ENCODE assay signal across 10 cellular contexts in the genomic region with DNA sequence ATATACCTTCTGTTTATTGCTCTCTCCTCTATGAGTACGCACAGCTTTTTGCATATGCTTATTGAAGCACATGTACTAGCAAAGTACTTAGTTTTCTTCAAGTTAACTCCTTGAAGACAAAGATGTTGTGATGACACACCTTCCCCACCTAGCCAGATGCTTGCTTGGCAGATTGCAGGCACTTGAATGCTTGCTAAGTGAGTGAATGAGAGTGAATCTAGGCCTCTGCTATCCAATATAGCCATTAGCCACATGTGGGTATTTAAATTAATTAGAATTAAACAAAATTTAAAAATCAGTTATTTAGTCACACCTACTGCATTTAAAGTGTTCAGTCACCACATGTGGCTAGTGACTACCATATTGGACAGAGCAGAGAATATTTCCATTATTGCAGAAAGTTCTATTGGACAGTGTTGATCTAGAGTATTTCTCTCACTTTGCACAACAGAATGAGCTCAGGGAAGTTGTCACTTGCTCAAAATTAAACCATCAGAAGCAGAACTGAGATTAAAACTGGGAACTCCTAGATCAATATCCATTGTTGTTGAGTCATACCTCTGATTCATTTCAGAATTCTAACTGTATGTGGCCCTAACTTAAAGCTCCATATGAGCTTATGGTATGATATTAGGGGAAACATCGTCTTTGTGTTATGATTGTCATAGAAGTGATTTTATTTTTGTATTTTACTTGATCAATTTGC. TPM values are rescaled to one million over a fixed set of nuclear protein-coding genes. Genes with fewer than 3 reads are reported as not detected.
DNase-seq lines count a peak whose midpoint lies in the region; ATAC-seq lines count a peak whose summit lies in the region.
"Had no signal": no experiment of that assay in that cellular context is flagged by ENCODE, and none has a peak within 500 bp of the region (broad histone marks: within the 10 kb centered on the region; RNA-seq: fewer than 3 reads in every experiment).

No MANE protein-coding gene starts in this region.

- H3K27me3 Mint-ChIP-seq in naive thymus-derived CD4-positive, alpha-beta T cell: peaks cover 0 to 39% (median 0%) of the 10 kb centered on the region in 5 donors
- H3K27me3 Mint-ChIP-seq: IgD-negative memory B cell had no signal

- intact Hi-C loops in naive thymus-derived CD4-positive, alpha-beta T cell (cut with micrococcal nuclease): no loop called here

- H3K36me3 ChIP-seq in naive thymus-derived CD4-positive, alpha-beta T cell (ENCODE audit: control insufficient read depth in 2 of 3, insufficient read depth in 3 of 3, low read length in 3 of 3): no peaks in the 10 kb centered on the region
- H3K36me3 ChIP-seq: right lobe of liver had no signal

- CTCF ChIA-PET in naive thymus-derived CD4-positive, alpha-beta T cell (lab: Charles Lee): interaction anchor here (0.6 to 1.1 kb wide), 2 partner anchors 9 to 23 kb away, joined by 4 to 6 read pairs; partner anchors contain the start of gene EEIG2

- H3K36me3 Mint-ChIP-seq in naive thymus-derived CD4-positive, alpha-beta T cell: no peaks in the 10 kb centered on the region
- H3K36me3 Mint-ChIP-seq: IgD-negative memory B cell had no signal

- H3K4me3 Mint-ChIP-seq in naive thymus-derived CD4-positive, alpha-beta T cell: no peak overlapping the region
- H3K4me3 Mint-ChIP-seq: IgD-negative memory B cell had no signal

- H3K27me3 ChIP-seq in naive thymus-derived CD4-positive, alpha-beta T cell (ENCODE audit: control insufficient read depth in 2 of 2, insufficient read depth in 2 of 2, low read length in 2 of 2): no peaks in the 10 kb centered on the region
- H3K27me3 ChIP-seq: right lobe of liver had no signal

- no peaks in the 10 kb centered on the region for H3K4me1 Mint-ChIP-seq in naive thymus-derived CD4-positive, alpha-beta T cell

- no peak overlapping the region for H3K4me3 ChIP-seq in naive thymus-derived CD4-positive, alpha-beta T cell (ENCODE audit: low read length)
- H3K4me3 ChIP-seq: right lobe of liver had no signal

- ATAC-seq in GM18909 (IDR thresholded peaks at IDR 0.05; ENCODE audit: poor library complexity, unreplicated experiment) (peak; percentile 95), GM21825 (IDR thresholded peaks at IDR 0.05; ENCODE audit: unreplicated experiment) (peak; percentile 96), HG03469 (IDR thresholded peaks at IDR 0.05; ENCODE audit: unreplicated experiment) (peak; percentile 96)
- peak; percentile 83 for ATAC-seq in naive thymus-derived CD4-positive, alpha-beta T cell

- H3K27ac Mint-ChIP-seq in naive thymus-derived CD4-positive, alpha-beta T cell: no peak overlapping the region
- H3K27ac Mint-ChIP-seq: IgD-negative memory B cell had no signal

- H3K4me1 ChIP-seq in naive thymus-derived CD4-positive, alpha-beta T cell (ENCODE audit: control insufficient read depth in 2 of 2, insufficient read depth in 2 of 2, low read length in 2 of 2): no peaks in the 10 kb centered on the region
- H3K4me1 ChIP-seq: right lobe of liver had no signal

- peaks cover 0 to 4% (median 0%) of the 10 kb centered on the region in 11 donors for H3K9me3 Mint-ChIP-seq in naive thymus-derived CD4-positive, alpha-beta T cell

- POLR2A ChIA-PET in naive thymus-derived CD4-positive, alpha-beta T cell (lab: Charles Lee): interaction anchor here (0.9 kb wide), 1 partner anchor 9 kb away, joined by 3 read pairs; the partner anchor contains the start of gene EEIG2

- DNase-seq in naive thymus-derived CD4-positive, alpha-beta T cell: no peak
- DNase-seq in mucosa of gallbladder (ENCODE audit: low spot score) (no peak), DMS53 treated with DMSO at 0.1 percent for 48 hours (lab: John Stamatoyannopoulos, UW; ENCODE audit: unreplicated experiment) (no peak)
- DNase-seq in activated CD8-positive, alpha-beta memory T cell treated with anti-CD3 and anti-CD28 coated beads for 24 hours: no peak
- DNase-seq: activated T-cell treated with anti-CD3 and anti-CD28 coated beads, Interleukin-2, amount 50 U/mL, for 1 hour; right lobe of liver had no signal

- no peaks in the 10 kb centered on the region for H3K9me3 ChIP-seq in naive thymus-derived CD4-positive, alpha-beta T cell (ENCODE audit: control insufficient read depth in 2 of 3, low read length in 3 of 3)
- H3K9me3 ChIP-seq: right lobe of liver had no signal

- H3K27ac ChIP-seq in naive thymus-derived CD4-positive, alpha-beta T cell (ENCODE audit: low read depth, low read length): no peak overlapping the region
- H3K27ac ChIP-seq: right lobe of liver had no signal

RNA-seq across cellular contexts. Expression of gene EEIG2, which starts 8.6 kb away (rescaled TPM):
- 10 to 100 TPM in 3 of 5 experiments, 1 to 10 TPM in 2; 7.8 to 15.9 (median 10.9) TPM for total RNA-seq in naive thymus-derived CD4-positive, alpha-beta T cell
- polyA plus RNA-seq in naive thymus-derived CD4-positive, alpha-beta T cell: under 1 TPM; 0.72 to 0.76 TPM
- total RNA-seq in mucosa of gallbladder: 20.7 TPM
